Comparison of ENCODE assay signal across 9 cellular contexts in genomic region chr6:163323719-163324118, GRCh38.
"Had no signal": no experiment of that assay in that cellular context is flagged by ENCODE, and none has a peak within 500 bp of the region (broad histone marks: within the 10 kb centered on the region; RNA-seq: fewer than 3 reads in every experiment).

No MANE protein-coding gene starts in this region.

- H3K36me3 Mint-ChIP-seq: stimulated activated effector memory CD8-positive, alpha-beta T cell treated with anti-CD3 and anti-CD28 coated beads, Interleukin-12 subunit alpha, Interleukin-12 subunit beta, amount 100 ng/mL, for 72 hours; type B pancreatic cell had no signal

- H3K27me3 Mint-ChIP-seq: type B pancreatic cell had no signal

- DNase-seq: activated CD4-positive, alpha-beta T cell treated with anti-CD3 and anti-CD28 coated beads, Interleukin-2, amount 50 U/mL, for 1 hour; activated naive CD4-positive, alpha-beta T cell; kidney; psoas muscle; stimulated activated CD4-positive, alpha-beta T cell treated with anti-CD3 and anti-CD28 coated beads, Interleukin-12 subunit alpha, Interleukin-12 subunit beta, amount 100 ng/mL, for 4 hours; stimulated activated CD4-positive, alpha-beta T cell treated with anti-CD3 and anti-CD28 coated beads, Interleukin-2, amount 100 ng/mL, for 24 hours had no signal

- H3K27ac Mint-ChIP-seq: activated T-helper 1 cell treated with anti-CD3 and anti-CD28 coated beads, Interleukin-12 subunit alpha, Interleukin-12 subunit beta, Interleukin-2, Interleukin-4 antibody, amounts not matched to agents 30 ng/mL and 10 ng/mL and 1 ng/mL, durations not matched to agents 14 hours and 24 hours and 36 hours; stimulated activated effector memory CD8-positive, alpha-beta T cell treated with anti-CD3 and anti-CD28 coated beads, Interleukin-12 subunit alpha, Interleukin-12 subunit beta, amount 100 ng/mL, for 72 hours; type B pancreatic cell had no signal

- H3K4me1 Mint-ChIP-seq: stimulated activated effector memory CD8-positive, alpha-beta T cell treated with anti-CD3 and anti-CD28 coated beads, Interleukin-12 subunit alpha, Interleukin-12 subunit beta, amount 100 ng/mL, for 72 hours had no signal

- H3K9me3 Mint-ChIP-seq: activated T-helper 1 cell treated with anti-CD3 and anti-CD28 coated beads, Interleukin-12 subunit alpha, Interleukin-12 subunit beta, Interleukin-2, Interleukin-4 antibody, amounts not matched to agents 30 ng/mL and 10 ng/mL and 1 ng/mL, durations not matched to agents 14 hours and 24 hours and 36 hours had no signal

- H3K4me3 Mint-ChIP-seq: activated T-helper 1 cell treated with anti-CD3 and anti-CD28 coated beads, Interleukin-12 subunit alpha, Interleukin-12 subunit beta, Interleukin-2, Interleukin-4 antibody, amounts not matched to agents 30 ng/mL and 10 ng/mL and 1 ng/mL, durations not matched to agents 14 hours and 24 hours and 36 hours; stimulated activated effector memory CD8-positive, alpha-beta T cell treated with anti-CD3 and anti-CD28 coated beads, Interleukin-12 subunit alpha, Interleukin-12 subunit beta, amount 100 ng/mL, for 72 hours; type B pancreatic cell had no signal

- H3K27ac ChIP-seq: psoas muscle had no signal
